1 cellular context compared by ENCODE assay signal in the genomic region with DNA sequence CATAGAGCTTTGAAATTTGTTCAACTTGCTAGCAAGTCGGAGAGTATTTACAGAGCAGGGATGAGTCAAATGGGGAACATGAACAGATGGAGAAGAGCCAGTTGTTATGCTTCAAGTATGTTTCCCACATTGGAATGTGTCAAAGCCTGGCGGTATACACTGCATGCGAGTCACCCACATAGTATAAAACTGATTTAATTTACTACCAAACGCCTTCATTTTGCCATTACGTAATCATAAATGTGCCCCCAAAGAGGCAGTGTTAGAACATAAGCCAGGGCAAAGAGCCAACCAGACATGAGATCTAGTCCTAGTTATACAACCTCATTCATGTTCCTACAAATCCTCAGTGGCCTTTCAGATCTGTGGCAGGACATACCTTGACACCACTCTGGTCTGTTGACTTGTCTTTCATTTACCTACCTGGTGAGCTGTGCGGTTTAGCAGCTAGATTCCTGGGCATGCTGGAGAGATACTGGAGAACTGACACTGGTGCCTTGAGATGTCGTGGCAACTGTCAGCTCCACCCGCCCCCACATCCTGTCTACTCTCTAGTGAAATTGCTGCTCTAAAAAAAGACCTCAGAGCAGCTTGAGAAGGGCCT.
TF ChIP-seq lines count a peak whose summit lies in the region.

No MANE protein-coding gene starts in this region.

TF ChIP-seq in IMR-90, 13 proteins besides CTCF, POLR2A, EP300 and RAD21 (continued from another document):
- no peak for TF ChIP-seq SMC3 (IDR thresholded peaks at IDR 0.05; ENCODE audit: low read depth, low read length)
- TF ChIP-seq CEBPB (IDR thresholded peaks at IDR 0.05; ENCODE audit: low read depth, low read length): peak; percentile 90
- TF ChIP-seq, protein P1, sequence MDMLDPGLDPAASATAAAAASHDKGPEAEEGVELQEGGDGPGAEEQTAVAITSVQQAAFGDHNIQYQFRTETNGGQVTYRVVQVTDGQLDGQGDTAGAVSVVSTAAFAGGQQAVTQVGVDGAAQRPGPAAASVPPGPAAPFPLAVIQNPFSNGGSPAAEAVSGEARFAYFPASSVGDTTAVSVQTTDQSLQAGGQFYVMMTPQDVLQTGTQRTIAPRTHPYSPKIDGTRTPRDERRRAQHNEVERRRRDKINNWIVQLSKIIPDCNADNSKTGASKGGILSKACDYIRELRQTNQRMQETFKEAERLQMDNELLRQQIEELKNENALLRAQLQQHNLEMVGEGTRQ (IDR thresholded peaks at IDR 0.05; ENCODE audit: low read depth, low read length): no peak
- TF ChIP-seq NFE2L2 (IDR thresholded peaks at IDR 0.05; ENCODE audit: low read depth, low read length): no peak
- TF ChIP-seq RFX5 (IDR thresholded peaks at IDR 0.05; ENCODE audit: low read depth, low read length): 0 out of 2 replicates have a peak, but pooled peaks have one; percentile 42
